In the genomic region with DNA sequence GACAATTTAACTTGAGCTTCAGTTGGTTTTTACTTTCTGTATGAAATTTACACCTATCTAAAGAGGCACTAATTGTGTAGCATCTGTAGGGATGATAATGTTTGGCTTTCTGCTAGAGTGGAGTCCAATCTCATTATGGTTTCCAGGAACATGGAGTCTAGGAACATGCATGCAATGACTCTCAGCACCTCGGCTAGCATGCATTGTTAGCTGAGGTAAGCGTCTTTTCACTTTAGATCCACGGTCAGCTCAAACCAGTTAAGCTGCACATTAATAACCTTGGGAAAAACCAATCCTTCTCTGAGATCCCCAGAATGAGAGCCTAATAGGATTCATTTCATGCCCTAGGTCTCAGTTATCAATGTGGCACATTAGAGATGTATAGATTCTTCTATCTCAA, we compare ENCODE assay signal across 34 cellular contexts. TPM values are rescaled to one million over a fixed set of nuclear protein-coding genes. Genes with fewer than 3 reads are reported as not detected.
"Had no signal": no experiment of that assay in that cellular context is flagged by ENCODE, and none has a peak within 500 bp of the region (broad histone marks: within the 10 kb centered on the region; RNA-seq: fewer than 3 reads in every experiment).

No MANE protein-coding gene starts in this region.

- H3K9me3 Mint-ChIP-seq: activated CD8-positive, alpha-beta T cell treated with anti-CD3 and anti-CD28 coated beads for 36 hours; activated T-cell treated with anti-CD3 and anti-CD28 coated beads, Interleukin-2, amount 50 U/mL, for 4 hours; activated T-helper 17 cell treated with anti-CD3 and anti-CD28 coated beads, Interleukin-2, amount 50 U/mL, for 72 hours; effector memory CD8-positive, alpha-beta T cell had no signal

- H3K4me3 Mint-ChIP-seq: activated CD8-positive, alpha-beta T cell treated with anti-CD3 and anti-CD28 coated beads for 36 hours; activated naive CD8-positive, alpha-beta T cell; activated T-cell treated with anti-CD3 and anti-CD28 coated beads, Interleukin-2, amount 50 U/mL, for 4 hours; activated T-helper 17 cell treated with anti-CD3 and anti-CD28 coated beads, Interleukin-2, amount 50 U/mL, for 72 hours; effector memory CD8-positive, alpha-beta T cell; WTC11 had no signal

- H3K9me3 ChIP-seq: esophagus squamous epithelium, heart right ventricle had no signal

- H3K27ac Mint-ChIP-seq: activated CD8-positive, alpha-beta T cell treated with anti-CD3 and anti-CD28 coated beads for 36 hours; activated naive CD8-positive, alpha-beta T cell; activated T-helper 17 cell treated with anti-CD3 and anti-CD28 coated beads, Interleukin-2, amount 50 U/mL, for 72 hours; effector memory CD8-positive, alpha-beta T cell; WTC11 had no signal

- DNase-seq: activated CD4-positive, alpha-beta T cell treated with anti-CD3 and anti-CD28 coated beads for 1 hour; activated CD4-positive, alpha-beta T cell treated with anti-CD3 and anti-CD28 coated beads for 4 hours; activated CD4-positive, alpha-beta T cell treated with anti-CD3 and anti-CD28 coated beads, Interleukin-2, amount 50 U/mL, for 1 hour; activated CD4-positive, alpha-beta T cell treated with anti-CD3 and anti-CD28 coated beads, Interleukin-2, amount 50 U/mL, for 48 hours; activated CD8-positive, alpha-beta memory T cell treated with anti-CD3 and anti-CD28 coated beads for 24 hours; activated CD8-positive, alpha-beta T cell treated with anti-CD3 and anti-CD28 coated beads for 36 hours; activated effector memory CD4-positive, alpha-beta T cell treated with Interleukin-2 at 50 U/mL for 16 hours; activated gamma-delta T cell treated with Interleukin-2 at 50 U/mL for 16 hours; activated naive CD4-positive, alpha-beta T cell treated with anti-CD3 and anti-CD28 coated beads, Interleukin-2, amount 50 U/mL, for 16 hours; activated naive CD4-positive, alpha-beta T cell treated with Interleukin-2 at 50 U/mL for 16 hours; activated T-cell treated with anti-CD3 and anti-CD28 coated beads, Interleukin-2, amount 50 U/mL, for 4 hours; amniotic stem cell; anterior cingulate cortex; brain microvascular endothelial cell; caudate nucleus; dermis blood vessel endothelial cell; effector CD4-positive, alpha-beta T cell; effector memory CD8-positive, alpha-beta T cell; esophagus squamous epithelium; foreskin melanocyte; heart right ventricle; T-helper 2 cell had no signal

- H3K27ac ChIP-seq: brain microvascular endothelial cell, coronary artery, esophagus squamous epithelium, gastroesophageal sphincter, heart right ventricle, hepatocyte had no signal

- H3K4me2 ChIP-seq: hepatocyte had no signal

- H3K4me1 Mint-ChIP-seq: activated T-helper 17 cell treated with anti-CD3 and anti-CD28 coated beads, Interleukin-2, amount 50 U/mL, for 72 hours; WTC11 had no signal

- H3K4me1 ChIP-seq: esophagus squamous epithelium, gastroesophageal sphincter, heart right ventricle had no signal

- H3K4me3 ChIP-seq: coronary artery, esophagus squamous epithelium, gastroesophageal sphincter, heart right ventricle, hepatocyte had no signal

- H3K27me3 ChIP-seq: brain microvascular endothelial cell, hepatocyte had no signal

- FAIRE-seq: astrocyte, endometrium, endothelial cell of umbilical vein had no signal

- H3K79me2 ChIP-seq: hepatocyte had no signal

- H3K36me3 Mint-ChIP-seq: activated naive CD8-positive, alpha-beta T cell; WTC11 had no signal

- H3K36me3 ChIP-seq: brain microvascular endothelial cell, esophagus squamous epithelium, gastroesophageal sphincter, heart right ventricle had no signal

- H2AFZ ChIP-seq: hepatocyte had no signal

RNA-seq across cellular contexts. Expression of gene GDA, which starts 7.8 kb away (rescaled TPM):
- total RNA-seq: activated CD8-positive, alpha-beta T cell treated with anti-CD3 and anti-CD28 coated beads for 36 hours; activated T-helper 17 cell treated with anti-CD3 and anti-CD28 coated beads, Interleukin-2, amount 50 U/mL, for 72 hours; astrocyte; endothelial cell of umbilical vein; fibroblast of lung; gastroesophageal sphincter; glomerular endothelial cell; T-helper 1 cell treated with Interleukin-12 subunit alpha and Interleukin-12 subunit beta and Interleukin-4 antibody, amounts not matched to agents 30 ng/mL and 1 ng/mL, for 36 hours had no signal
- polyA plus RNA-seq: endothelial cell of umbilical vein, fibroblast of lung had no signal
